Comparison of ENCODE assay signal across 2 cellular contexts in the genomic region with DNA sequence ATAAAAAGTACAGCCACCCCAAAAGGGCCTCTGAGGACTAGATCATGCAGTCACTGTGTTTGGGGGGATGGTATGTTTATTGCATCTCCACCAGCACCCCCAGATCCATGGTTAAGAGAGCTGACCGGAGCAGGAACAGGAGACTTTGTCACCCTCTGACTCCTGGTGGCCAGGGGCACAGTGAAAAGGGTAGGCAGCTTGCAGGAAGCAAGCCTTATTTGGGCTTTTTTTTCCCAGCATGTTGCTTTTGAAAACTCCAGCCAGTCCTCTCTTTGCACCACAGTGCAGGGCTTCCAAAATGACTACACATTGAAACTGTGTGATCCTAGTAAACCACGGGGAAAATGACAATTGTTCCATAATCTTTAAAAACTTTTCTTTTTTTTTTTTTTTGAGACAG.
TF ChIP-seq lines count a peak whose summit lies in the region.

No MANE protein-coding gene starts in this region.

TF ChIP-seq in HepG2, 621 proteins besides CTCF, POLR2A, EP300 and RAD21:
- TF ChIP-seq SRF (IDR thresholded peaks at IDR 0.05; ENCODE audit: low read depth, low read length) (peak; percentile 72), ZIK1 (CRISPR knock-in tag; IDR thresholded peaks at IDR 0.05; ENCODE audit: borderline replicate concordance, low read depth) (no peak)

TF ChIP-seq in WTC11, 78 proteins besides CTCF, POLR2A, EP300 and RAD21:
- TF ChIP-seq ZNF138 (CRISPR knock-in tag; conservative IDR thresholded peaks at IDR 0.05) (no peak), ZNF121 (CRISPR knock-in tag; IDR thresholded peaks at IDR 0.05) (no peak), ETV6 (CRISPR knock-in tag; IDR thresholded peaks at IDR 0.05) (no peak), SMAD4 (CRISPR knock-in tag; IDR thresholded peaks at IDR 0.05) (no peak), ZNF396 (CRISPR knock-in tag; IDR thresholded peaks at IDR 0.05; ENCODE audit: borderline replicate concordance) (no peak), FOXK1 (CRISPR knock-in tag; IDR thresholded peaks at IDR 0.05) (no peak), ZNF416 (CRISPR knock-in tag; IDR thresholded peaks at IDR 0.05) (no peak), ZNF317 (CRISPR knock-in tag; IDR thresholded peaks at IDR 0.05; ENCODE audit: borderline replicate concordance, low read depth) (no peak), NR3C1 (CRISPR knock-in tag; conservative IDR thresholded peaks at IDR 0.05; ENCODE audit: low read depth) (no peak), OVOL2 (CRISPR knock-in tag; IDR thresholded peaks at IDR 0.05; ENCODE audit: borderline replicate concordance) (no peak)
- TF ChIP-seq, protein P1, sequence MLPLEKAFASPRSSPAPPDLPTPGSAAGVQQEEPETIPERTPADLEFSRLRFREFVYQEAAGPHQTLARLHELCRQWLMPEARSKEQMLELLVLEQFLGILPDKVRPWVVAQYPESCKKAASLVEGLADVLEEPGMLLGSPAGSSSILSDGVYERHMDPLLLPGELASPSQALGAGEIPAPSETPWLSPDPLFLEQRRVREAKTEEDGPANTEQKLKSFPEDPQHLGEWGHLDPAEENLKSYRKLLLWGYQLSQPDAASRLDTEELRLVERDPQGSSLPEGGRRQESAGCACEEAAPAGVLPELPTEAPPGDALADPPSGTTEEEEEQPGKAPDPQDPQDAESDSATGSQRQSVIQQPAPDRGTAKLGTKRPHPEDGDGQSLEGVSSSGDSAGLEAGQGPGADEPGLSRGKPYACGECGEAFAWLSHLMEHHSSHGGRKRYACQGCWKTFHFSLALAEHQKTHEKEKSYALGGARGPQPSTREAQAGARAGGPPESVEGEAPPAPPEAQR (CRISPR knock-in tag; IDR thresholded peaks at IDR 0.05): no peak
- TF ChIP-seq, protein P2, sequence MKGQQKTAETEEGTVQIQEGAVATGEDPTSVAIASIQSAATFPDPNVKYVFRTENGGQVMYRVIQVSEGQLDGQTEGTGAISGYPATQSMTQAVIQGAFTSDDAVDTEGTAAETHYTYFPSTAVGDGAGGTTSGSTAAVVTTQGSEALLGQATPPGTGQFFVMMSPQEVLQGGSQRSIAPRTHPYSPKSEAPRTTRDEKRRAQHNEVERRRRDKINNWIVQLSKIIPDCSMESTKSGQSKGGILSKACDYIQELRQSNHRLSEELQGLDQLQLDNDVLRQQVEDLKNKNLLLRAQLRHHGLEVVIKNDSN (CRISPR knock-in tag; IDR thresholded peaks at IDR 0.05): no peak
